ENCODE assay signal across 15 cellular contexts in genomic region chr1:93905734-93906133, GRCh38. TPM values are rescaled to one million over a fixed set of nuclear protein-coding genes. Genes with fewer than 3 reads are reported as not detected.
DNase-seq lines count a peak whose midpoint lies in the region; ATAC-seq, FAIRE-seq and TF ChIP-seq lines count a peak whose summit lies in the region.
"Had no signal": no experiment of that assay in that cellular context is flagged by ENCODE, and none has a peak within 500 bp of the region (broad histone marks: within the 10 kb centered on the region; RNA-seq: fewer than 3 reads in every experiment).

No MANE protein-coding gene starts in this region.

- H3K27me3 Mint-ChIP-seq in CD8-positive, alpha-beta T cell (ENCODE audit: low read depth): no peaks in the 10 kb centered on the region
- H3K27me3 Mint-ChIP-seq: activated CD4-positive, alpha-beta memory T cell treated with anti-CD3 and anti-CD28 coated beads for 36 hours; activated naive CD8-positive, alpha-beta T cell had no signal

- no peak overlapping the region for H3K9ac ChIP-seq in kidney (ENCODE audit: low read length in 2 of 2)

- H3K4me3 ChIP-seq in NB4 (ENCODE audit: low read depth, low read length) (no peak overlapping the region), kidney (ENCODE audit: low read length in 2 of 2) (no peak overlapping the region)
- no peak overlapping the region for H3K4me3 ChIP-seq in CD8-positive, alpha-beta T cell (ENCODE audit: low read depth, low read length)
- H3K4me3 ChIP-seq in effector memory CD4-positive, alpha-beta T cell (ENCODE audit: insufficient read depth, low read depth, low read length, poor library complexity, severe bottlenecking): no peak overlapping the region
- H3K4me3 ChIP-seq: heart right ventricle, prostate gland had no signal

- H3K4me1 Mint-ChIP-seq in CD8-positive, alpha-beta T cell (ENCODE audit: low read depth): peaks cover 47% of the 10 kb centered on the region

- no peaks in the 10 kb centered on the region for H3K27me3 ChIP-seq in CD8-positive, alpha-beta T cell (ENCODE audit: insufficient read depth, low read length)
- H3K27me3 ChIP-seq in effector memory CD4-positive, alpha-beta T cell (replicated peaks; ENCODE audit: control insufficient read depth, insufficient read depth, low read length, poor library complexity, severe bottlenecking): no peaks in the 10 kb centered on the region
- H3K27me3 ChIP-seq: heart right ventricle had no signal

- intact Hi-C loops in kidney (cut with DNase I): no loop called here
- intact Hi-C loops in CD8-positive, alpha-beta T cell (cut with DNase I, micrococcal nuclease): loop anchor here in 1 of 2 experiments (5.0 to 10.0 kb wide), 3 partner anchors 558 to 1071 kb away; partner anchors contain the start of genes CCDC18, DR1, RPL5 and TMED5

- no peaks in the 10 kb centered on the region for H3K9me3 Mint-ChIP-seq in CD8-positive, alpha-beta T cell

- H3K4me1 ChIP-seq in kidney (ENCODE audit: control insufficient read depth in 1 of 2, insufficient read depth in 1 of 2, low read depth in 1 of 2, low read length in 2 of 2): peaks cover 9 to 11% of the 10 kb centered on the region in 2 donors
- H3K4me1 ChIP-seq in CD8-positive, alpha-beta T cell (ENCODE audit: insufficient read depth, low read length): peaks cover 12% of the 10 kb centered on the region
- peaks cover 12% of the 10 kb centered on the region for H3K4me1 ChIP-seq in effector memory CD4-positive, alpha-beta T cell (ENCODE audit: control insufficient read depth, insufficient read depth, low read length, poor library complexity, severe bottlenecking)
- H3K4me1 ChIP-seq: prostate gland had no signal

- no peak for FAIRE-seq in kidney (lab: Jason Lieb, UNC)
- FAIRE-seq: HTR-8/SVneo had no signal

- H3K4me3 Mint-ChIP-seq in CD8-positive, alpha-beta T cell: no peak overlapping the region
- H3K4me3 Mint-ChIP-seq: activated CD4-positive, alpha-beta memory T cell treated with anti-CD3 and anti-CD28 coated beads for 36 hours; activated naive CD8-positive, alpha-beta T cell; mesothelial cell of epicardium had no signal

- TF ChIP-seq CTCF in NB4 (IDR thresholded peaks at IDR 0.05; ENCODE audit: low read depth, low read length): no peak
- no peak for TF ChIP-seq CTCF in kidney (IDR thresholded peaks at IDR 0.05; ENCODE audit: borderline replicate concordance, extremely low read depth, insufficient read depth)
- no peak for TF ChIP-seq CTCF in CD8-positive, alpha-beta T cell (IDR thresholded peaks at IDR 0.05)

- ATAC-seq in GM19328 (IDR thresholded peaks at IDR 0.05; ENCODE audit: unreplicated experiment): no peak
- ATAC-seq in CD8-positive, alpha-beta T cell: no peak
- ATAC-seq: heart right ventricle had no signal

- H3K9me3 ChIP-seq in kidney (ENCODE audit: control insufficient read depth in 1 of 2, low read length in 2 of 2): no peaks in the 10 kb centered on the region
- no peaks in the 10 kb centered on the region for H3K9me3 ChIP-seq in CD8-positive, alpha-beta T cell (ENCODE audit: low read length)
- no peaks in the 10 kb centered on the region for H3K9me3 ChIP-seq in effector memory CD4-positive, alpha-beta T cell (ENCODE audit: control insufficient read depth, low read length)
- H3K9me3 ChIP-seq: prostate gland had no signal

- H3K36me3 Mint-ChIP-seq in CD8-positive, alpha-beta T cell: peaks cover 17% of the 10 kb centered on the region

- DNase-seq in EL (peak; percentile 64), NB4 (ENCODE audit: low read depth) (peak; percentile 14), dermis blood vessel endothelial cell (peak; percentile 40), mucosa of gallbladder (ENCODE audit: low spot score) (peak; percentile 22), kidney (no peak)
- no peak for DNase-seq in CD8-positive, alpha-beta T cell
- no peak for DNase-seq in effector memory CD4-positive, alpha-beta T cell
- DNase-seq: activated CD4-positive, alpha-beta memory T cell treated with anti-CD3 and anti-CD28 coated beads for 36 hours; heart right ventricle; NCI-H1930 had no signal

- no peak overlapping the region for H3K27ac ChIP-seq in kidney (ENCODE audit: low read depth in 2 of 2, low read length in 2 of 2)
- no peak overlapping the region for H3K27ac ChIP-seq in CD8-positive, alpha-beta T cell (ENCODE audit: low read depth, low read length)
- H3K27ac ChIP-seq in effector memory CD4-positive, alpha-beta T cell (ENCODE audit: insufficient read depth, low read length, poor library complexity, severe bottlenecking): no peak overlapping the region
- H3K27ac ChIP-seq: prostate gland had no signal

- POLR2A ChIA-PET in CD8-positive, alpha-beta T cell (lab: Charles Lee): no interaction called here

- CTCF ChIA-PET in CD8-positive, alpha-beta T cell (lab: Charles Lee): no interaction called here

- peaks cover 0 to 5% of the 10 kb centered on the region in 2 donors for H3K36me3 ChIP-seq in kidney (ENCODE audit: control insufficient read depth in 1 of 2, insufficient read depth in 2 of 2, low read length in 2 of 2)
- H3K36me3 ChIP-seq in CD8-positive, alpha-beta T cell (ENCODE audit: insufficient read depth, low read length): no peaks in the 10 kb centered on the region
- no peaks in the 10 kb centered on the region for H3K36me3 ChIP-seq in effector memory CD4-positive, alpha-beta T cell (ENCODE audit: control insufficient read depth, insufficient read depth, low read length)
- H3K36me3 ChIP-seq: prostate gland had no signal

- H3K27ac Mint-ChIP-seq in CD8-positive, alpha-beta T cell: no peak overlapping the region
- H3K27ac Mint-ChIP-seq: activated CD4-positive, alpha-beta memory T cell treated with anti-CD3 and anti-CD28 coated beads for 36 hours; activated naive CD8-positive, alpha-beta T cell; mesothelial cell of epicardium had no signal

- no peak for TF ChIP-seq POLR2A in NB4 (IDR thresholded peaks at IDR 0.05; ENCODE audit: extremely low read depth, insufficient read length)

RNA-seq across cellular contexts. Expression of gene GCLM, which starts 3.5 kb away (rescaled TPM):
- total RNA-seq in dermis blood vessel endothelial cell (19.4 and 33.7 TPM in 2 replicates), mucosa of gallbladder (41.7 TPM), kidney (14.7 TPM)
- 14.7 TPM for polyA plus RNA-seq in kidney (ENCODE audit: insufficient read depth, low read depth, low replicate concordance)
- 1 to 10 TPM; 6.4 to 6.8 TPM for total RNA-seq in CD8-positive, alpha-beta T cell

RNA-seq across cellular contexts. Expression of gene DNTTIP2, which starts 26.7 kb away (rescaled TPM):
- total RNA-seq in dermis blood vessel endothelial cell (33.2 and 40.4 TPM in 2 replicates), mucosa of gallbladder (32.7 TPM), kidney (48.4 TPM)
- polyA plus RNA-seq in kidney (ENCODE audit: insufficient read depth, low read depth, low replicate concordance): 47.3 TPM
- 100 to 1,000 TPM; 126 to 130 TPM for total RNA-seq in CD8-positive, alpha-beta T cell

Comparison
In these comparisons a context has a peak if more than half of its experiments do, and no peak if none do; other contexts are left out.
1. DNase-seq: peak in EL (single experiment), NB4 (single experiment), dermis blood vessel endothelial cell (single experiment) and mucosa of gallbladder (single experiment); none in kidney (single experiment), CD8-positive, alpha-beta T cell (0 of 7) and effector memory CD4-positive, alpha-beta T cell (0 of 3).